Comparison of ENCODE assay signal across 19 cellular contexts in genomic region chr13:61486496-61486895, GRCh38.
DNase-seq lines count a peak whose midpoint lies in the region; ATAC-seq, FAIRE-seq and TF ChIP-seq lines count a peak whose summit lies in the region.
"Had no signal": no experiment of that assay in that cellular context is flagged by ENCODE, and none has a peak within 500 bp of the region (broad histone marks: within the 10 kb centered on the region; RNA-seq: fewer than 3 reads in every experiment).

No MANE protein-coding gene starts in this region.

- H3K27me3 ChIP-seq in GM23338 (ENCODE audit: insufficient read depth) (no peaks in the 10 kb centered on the region), neuronal stem cell (ENCODE audit: control insufficient read depth in 3 of 3, insufficient read depth in 3 of 3, low read depth in 1 of 3, low read length in 3 of 3) (no peaks in the 10 kb centered on the region)

- peak overlapping the region; percentile 57 for H3K18ac ChIP-seq in neuronal stem cell (ENCODE audit: low read length)

- no peak for FAIRE-seq in kidney (lab: Jason Lieb, UNC)
- FAIRE-seq: A204.1 had no signal

- DNase-seq in GM23338 (ENCODE audit: low spot score) (no peak), UCSD-AML1 (lab: John Stamatoyannopoulos, UW; ENCODE audit: unreplicated experiment) (peak; percentile 7), neuronal stem cell (ENCODE audit: low spot score) (no peak), mesothelial cell of epicardium (ENCODE audit: low spot score in 2 of 2, unreplicated experiment in 2 of 2) (no peak), kidney (no peak)
- DNase-seq: ACHN; Caco-2; CD4-positive, alpha-beta T cell; DMS153; DMS79; GDM1; GOT3; HCEC 1CT had no signal

- no peak overlapping the region for H3K4ac ChIP-seq in neuronal stem cell (ENCODE audit: low read length)

- H3K79me1 ChIP-seq in neuronal stem cell (ENCODE audit: low read depth, low read length): peaks cover 2% of the 10 kb centered on the region

- no peak overlapping the region for H2BK12ac ChIP-seq in neuronal stem cell (ENCODE audit: low read length)

- no peak overlapping the region for H3K4me3 Mint-ChIP-seq in GM23338
- H3K4me3 Mint-ChIP-seq in stimulated activated memory B cell treated with anti-CD40 and anti-IgM and Interleukin-4, amounts not matched to agents 10 μg/mL and 1 μg/mL and 100 μg/mL, for 72 hours: no peak overlapping the region
- H3K4me3 Mint-ChIP-seq in mesothelial cell of epicardium: no peak overlapping the region
- H3K4me3 Mint-ChIP-seq: CD4-positive, alpha-beta T cell had no signal

- WGBS in neuronal stem cell (ENCODE audit: extremely low coverage in 2 of 2, insufficient read length in 2 of 2, insufficient replicate concordance in 1 of 2), 2 donors: no CpG with 5 or more reads among the region's 6 CpGs

- H3K79me2 ChIP-seq in GM23338 (replicated peaks; ENCODE audit: insufficient read depth): no peaks in the 10 kb centered on the region

- H2BK15ac ChIP-seq in neuronal stem cell (ENCODE audit: low read length): no peak overlapping the region

- no peak overlapping the region for H2AK5ac ChIP-seq in neuronal stem cell (ENCODE audit: low read depth, low read length)

- no peaks in the 10 kb centered on the region for H3K4me1 Mint-ChIP-seq in GM23338
- no peaks in the 10 kb centered on the region for H3K4me1 Mint-ChIP-seq in stimulated activated memory B cell treated with anti-CD40 and anti-IgM and Interleukin-4, amounts not matched to agents 10 μg/mL and 1 μg/mL and 100 μg/mL, for 72 hours
- H3K4me1 Mint-ChIP-seq in mesothelial cell of epicardium: no peaks in the 10 kb centered on the region

- H3K9me3 ChIP-seq in neuronal stem cell (replicated peaks in 1 of 2; ENCODE audit: control insufficient read depth in 2 of 2, insufficient read depth in 1 of 2, low read depth in 1 of 2, low read length in 2 of 2) (no peaks in the 10 kb centered on the region), kidney (ENCODE audit: control insufficient read depth in 1 of 2, low read length in 2 of 2) (no peaks in the 10 kb centered on the region)
- H3K9me3 ChIP-seq: Caco-2 had no signal

- H2BK5ac ChIP-seq in neuronal stem cell (ENCODE audit: low read length): peak overlapping the region; percentile 71

- H4K8ac ChIP-seq in neuronal stem cell (ENCODE audit: low read depth, low read length): no peak overlapping the region

- intact Hi-C loops in kidney (cut with DNase I): no loop called here

- H3K9me3 Mint-ChIP-seq in GM23338 (no peaks in the 10 kb centered on the region), mesothelial cell of epicardium (peaks cover 4% of the 10 kb centered on the region)
- no peaks in the 10 kb centered on the region for H3K9me3 Mint-ChIP-seq in stimulated activated memory B cell treated with anti-CD40 and anti-IgM and Interleukin-4, amounts not matched to agents 10 μg/mL and 1 μg/mL and 100 μg/mL, for 72 hours

- H3K14ac ChIP-seq in neuronal stem cell (ENCODE audit: low read length): peak overlapping the region; percentile 89

- H4K91ac ChIP-seq in neuronal stem cell (ENCODE audit: low read depth, low read length, poor library complexity): no peak overlapping the region

- no peak overlapping the region for H3K23ac ChIP-seq in neuronal stem cell (ENCODE audit: low read depth, low read length, poor library complexity)

- H3K27ac Mint-ChIP-seq in GM23338: no peak overlapping the region
- H3K27ac Mint-ChIP-seq in stimulated activated memory B cell treated with anti-CD40 and anti-IgM and Interleukin-4, amounts not matched to agents 10 μg/mL and 1 μg/mL and 100 μg/mL, for 72 hours: no peak overlapping the region
- H3K27ac Mint-ChIP-seq in mesothelial cell of epicardium: no peak overlapping the region
- H3K27ac Mint-ChIP-seq: CD4-positive, alpha-beta T cell had no signal

- H4K20me1 ChIP-seq in GM23338 (replicated peaks; ENCODE audit: insufficient read depth): no peaks in the 10 kb centered on the region

- H3K4me1 ChIP-seq in GM23338 (ENCODE audit: insufficient read depth): no peaks in the 10 kb centered on the region
- H3K4me1 ChIP-seq in neuronal stem cell (ENCODE audit: control insufficient read depth in 2 of 2, insufficient read depth in 1 of 2, low read depth in 1 of 2, low read length in 2 of 2): no peaks in the 10 kb centered on the region
- H3K4me1 ChIP-seq in kidney (ENCODE audit: control insufficient read depth in 1 of 2, insufficient read depth in 1 of 2, low read depth in 1 of 2, low read length in 2 of 2): no peaks in the 10 kb centered on the region
- H3K4me1 ChIP-seq: Caco-2 had no signal

- H2AFZ ChIP-seq in GM23338 (no peak overlapping the region), neuronal stem cell (ENCODE audit: low read length) (peak overlapping the region; percentile 27)

- no peak overlapping the region for H3K4me3 ChIP-seq in GM23338
- H3K4me3 ChIP-seq in neuronal stem cell (ENCODE audit: low read length in 2 of 2): no peak overlapping the region
- H3K4me3 ChIP-seq in kidney (ENCODE audit: low read length in 2 of 2): no peak overlapping the region

- no peak for TF ChIP-seq CTCF in GM23338 (conservative IDR thresholded peaks at IDR 0.05; ENCODE audit: low read depth in 2 of 2)
- no peak for TF ChIP-seq CTCF in mesothelial cell of epicardium (IDR thresholded peaks at IDR 0.05; ENCODE audit: unreplicated experiment)
- TF ChIP-seq CTCF in kidney (IDR thresholded peaks at IDR 0.05; ENCODE audit: borderline replicate concordance, extremely low read depth, insufficient read depth): no peak

- H3K4me2 ChIP-seq in GM23338 (no peak overlapping the region), neuronal stem cell (ENCODE audit: insufficient read depth, low read length, poor library complexity, severe bottlenecking) (no peak overlapping the region)

- ATAC-seq in GM23338: peak; percentile 35; the same call in 2 of the 3 replicates
- ATAC-seq in stimulated activated memory B cell treated with anti-CD40 and anti-IgM and Interleukin-4, amounts not matched to agents 10 μg/mL and 1 μg/mL and 100 μg/mL, for 72 hours: peak; percentile 24
- no peak for ATAC-seq in esophagus mucosa
- ATAC-seq in HG02973 (IDR thresholded peaks at IDR 0.05; ENCODE audit: unreplicated experiment): no peak

- H3K36me3 Mint-ChIP-seq in GM23338 (ENCODE audit: low read depth) (no peaks in the 10 kb centered on the region), mesothelial cell of epicardium (no peaks in the 10 kb centered on the region)
- no peaks in the 10 kb centered on the region for H3K36me3 Mint-ChIP-seq in stimulated activated memory B cell treated with anti-CD40 and anti-IgM and Interleukin-4, amounts not matched to agents 10 μg/mL and 1 μg/mL and 100 μg/mL, for 72 hours

- H3K27ac ChIP-seq in GM23338 (ENCODE audit: low read depth) (no peak overlapping the region), neuronal stem cell (replicated peaks; ENCODE audit: low read length) (no peak overlapping the region), kidney (ENCODE audit: low read depth in 2 of 2, low read length in 2 of 2) (no peak overlapping the region)
- H3K27ac ChIP-seq: C4-2B, HL-60 had no signal

- no peak overlapping the region for H2BK120ac ChIP-seq in neuronal stem cell (ENCODE audit: low read depth, low read length)

- H3K9me2 ChIP-seq in GM23338 (ENCODE audit: insufficient read depth): no peaks in the 10 kb centered on the region

- H3K36me3 ChIP-seq in GM23338 (ENCODE audit: insufficient read depth) (no peaks in the 10 kb centered on the region), neuronal stem cell (replicated peaks in 1 of 2; ENCODE audit: control insufficient read depth in 2 of 2, insufficient read depth in 2 of 2, low read length in 2 of 2) (no peaks in the 10 kb centered on the region), kidney (ENCODE audit: control insufficient read depth in 1 of 2, insufficient read depth in 2 of 2, low read length in 2 of 2) (no peaks in the 10 kb centered on the region)

- H3K27me3 Mint-ChIP-seq in GM23338 (ENCODE audit: insufficient read depth, low read depth, poor library complexity): no peaks in the 10 kb centered on the region
- no peaks in the 10 kb centered on the region for H3K27me3 Mint-ChIP-seq in stimulated activated memory B cell treated with anti-CD40 and anti-IgM and Interleukin-4, amounts not matched to agents 10 μg/mL and 1 μg/mL and 100 μg/mL, for 72 hours
- H3K27me3 Mint-ChIP-seq in mesothelial cell of epicardium (ENCODE audit: low read depth): peaks cover 5% of the 10 kb centered on the region
- H3K27me3 Mint-ChIP-seq: CD4-positive, alpha-beta T cell had no signal

- no peaks in the 10 kb centered on the region for H3F3A ChIP-seq in GM23338 (replicated peaks; ENCODE audit: low read depth)

- H3K9ac ChIP-seq in neuronal stem cell (ENCODE audit: low read depth, low read length, poor library complexity): no peak overlapping the region
- no peak overlapping the region for H3K9ac ChIP-seq in kidney (ENCODE audit: low read length in 2 of 2)

TF ChIP-seq in GM23338, 12 proteins besides CTCF, POLR2A, EP300 and RAD21 (continues in another document):
- TF ChIP-seq STAT1 (IDR thresholded peaks at IDR 0.05; ENCODE audit: unreplicated experiment): no peak
- TF ChIP-seq JUNB (IDR thresholded peaks at IDR 0.05; ENCODE audit: unreplicated experiment): no peak
- no peak for TF ChIP-seq ZNF331 (CRISPR knock-in tag; IDR thresholded peaks at IDR 0.05; ENCODE audit: low read depth)
- no peak for TF ChIP-seq ZNF114 (CRISPR knock-in tag; IDR thresholded peaks at IDR 0.05)
- no peak for TF ChIP-seq CREB1 (CRISPR knock-in tag; IDR thresholded peaks at IDR 0.05; ENCODE audit: low read depth)
- no peak for TF ChIP-seq EZH2phosphoT487 (IDR thresholded peaks at IDR 0.05; ENCODE audit: unreplicated experiment)
- no peak for TF ChIP-seq POLR2AphosphoS5 (IDR thresholded peaks at IDR 0.05; ENCODE audit: low read depth)
- TF ChIP-seq ETS1 (IDR thresholded peaks at IDR 0.05): no peak

Comparison
In these comparisons a context has a peak if more than half of its experiments do, and no peak if none do; other contexts are left out.
1. ATAC-seq: peak in GM23338 (single experiment) and stimulated activated memory B cell treated with anti-CD40 and anti-IgM and Interleukin-4, amounts not matched to agents 10 μg/mL and 1 μg/mL and 100 μg/mL, for 72 hours (single experiment); none in esophagus mucosa (single experiment) and HG02973 (single experiment).